Comparison of ENCODE assay signal across 8 cellular contexts in the genomic region with DNA sequence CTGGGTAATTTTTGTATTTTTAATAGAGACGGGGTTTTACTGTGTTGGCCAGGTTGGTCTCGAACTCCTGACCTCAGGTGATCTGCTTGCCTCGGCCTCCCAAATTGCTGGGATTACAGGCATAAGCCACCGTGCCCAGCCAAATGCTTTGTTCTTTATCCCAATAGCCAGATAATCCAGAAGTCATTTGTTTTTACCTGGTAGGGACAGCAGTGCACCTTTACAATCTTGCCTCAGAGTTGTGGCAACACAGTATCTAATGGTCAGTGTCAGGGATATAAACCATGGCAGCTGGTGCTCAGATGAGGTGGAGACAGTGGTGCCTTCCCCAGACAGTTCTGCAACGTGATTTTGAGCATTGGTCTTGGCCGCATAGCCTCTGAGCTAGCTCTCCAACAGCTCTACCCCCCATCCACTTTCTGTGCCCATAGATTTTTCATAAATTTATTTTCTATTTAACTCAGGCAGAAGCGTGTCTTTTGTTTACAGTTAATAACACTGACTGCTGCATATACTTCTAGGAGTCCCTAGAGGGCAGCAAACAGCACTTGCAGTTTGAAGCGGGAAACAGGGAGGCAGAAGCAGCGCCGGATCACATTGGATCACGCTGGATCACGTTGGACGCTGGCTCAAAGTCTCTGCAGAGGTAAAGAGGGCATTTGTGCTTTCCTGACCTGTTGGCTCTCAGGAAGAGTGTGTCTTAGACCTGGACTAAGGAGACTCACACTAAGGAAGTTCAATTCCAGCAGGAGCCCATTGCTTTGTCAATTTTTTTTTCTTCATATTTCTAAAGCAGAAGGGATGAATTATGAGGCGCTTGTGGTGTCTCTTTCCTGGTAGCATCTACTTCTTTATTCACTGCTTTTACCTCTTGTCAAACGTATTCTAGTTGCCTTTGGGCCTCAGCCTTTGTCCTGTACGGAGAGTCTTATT. TPM values are rescaled to one million over a fixed set of nuclear protein-coding genes. Genes with fewer than 3 reads are reported as not detected.
DNase-seq lines count a peak whose midpoint lies in the region; ATAC-seq, FAIRE-seq and TF ChIP-seq lines count a peak whose summit lies in the region.

No MANE protein-coding gene starts in this region.

- DNase-seq in CD4-positive, CD25-positive, alpha-beta regulatory T cell: peak; percentile 35 to 76 (median 51)
- peak; percentile 68 for DNase-seq in HK-2 (ENCODE audit: unreplicated experiment)
- DNase-seq in NCI-H526 treated with DMSO at 0.1 percent for 48 hours (lab: John Stamatoyannopoulos, UW): peak; percentile 55
- peak; percentile 72 for DNase-seq in activated CD4-positive, alpha-beta T cell treated with anti-CD3 and anti-CD28 coated beads, Interleukin-2, amount 10 ng/mL, durations not matched to agents 7 days and 5 days
- no peak for DNase-seq in H1 (ENCODE audit: low read depth in 1 of 2, low spot score in 2 of 2)
- DNase-seq in memory B cell (ENCODE audit: low spot score in 2 of 2): peak in 1 of 2 donors; percentile 31

- no peak for TF ChIP-seq POLR2A in H1 (IDR thresholded peaks at IDR 0.05; ENCODE audit: control extremely low read depth in 1 of 2, low read depth in 2 of 2, low read length in 2 of 2)

- H3K9ac ChIP-seq in H1 (replicated peaks in 1 of 4; ENCODE audit: extremely low read depth in 1 of 4, low read depth in 3 of 4, low read length in 3 of 4): no peak overlapping the region

- H3K23me2 ChIP-seq in H1 (ENCODE audit: low read depth, low read length): no peaks in the 10 kb centered on the region; the same call in 1 of the 2 replicates

- no peak overlapping the region for H3K23ac ChIP-seq in H1 (ENCODE audit: insufficient read length)

- no peak overlapping the region for H2AK5ac ChIP-seq in H1 (ENCODE audit: low read depth, low read length)

- peaks cover 8% of the 10 kb centered on the region for H3K4me1 ChIP-seq in CD4-positive, CD25-positive, alpha-beta regulatory T cell (ENCODE audit: control insufficient read depth, insufficient read depth, low read length, poor library complexity, severe bottlenecking)
- peaks cover 2 to 12% (median 7%) of the 10 kb centered on the region in 4 experiments; a peak in 5 of 7 replicates for H3K4me1 ChIP-seq in H1 (replicated peaks in 1 of 4; ENCODE audit: control insufficient read depth in 3 of 4, insufficient read depth in 4 of 4, low read length in 3 of 4)

- H3K9me3 ChIP-seq in CD4-positive, CD25-positive, alpha-beta regulatory T cell (ENCODE audit: control insufficient read depth in 2 of 2, low read length in 2 of 2): no peaks in the 10 kb centered on the region
- no peaks in the 10 kb centered on the region for H3K9me3 ChIP-seq in H1 (ENCODE audit: insufficient read depth in 2 of 2, low read depth in 1 of 2, low read length in 1 of 2)

- H3K4me3 Mint-ChIP-seq in CD4-positive, CD25-positive, alpha-beta regulatory T cell: peak overlapping the region in 2 of 4 donors; percentile 41 to 53
- H3K4me3 Mint-ChIP-seq in activated CD4-positive, alpha-beta T cell treated with anti-CD3 and anti-CD28 coated beads, Interleukin-2, amount 10 ng/mL, durations not matched to agents 7 days and 5 days: peak overlapping the region; percentile 45
- peak overlapping the region; percentile 46 for H3K4me3 Mint-ChIP-seq in memory B cell
- no peak overlapping the region for H3K4me3 Mint-ChIP-seq in stimulated activated memory B cell treated with anti-CD40 and anti-IgM and Interleukin-4, amounts not matched to agents 10 μg/mL and 1 μg/mL and 100 μg/mL, for 72 hours

- TF ChIP-seq RAD21 in H1 (IDR thresholded peaks at IDR 0.05 in 1 of 2, conservative IDR thresholded peaks at IDR 0.05 in 1 of 2; ENCODE audit: low read depth in 2 of 2, low read length in 2 of 2): peak; percentile 44 to 67

- H3K79me1 ChIP-seq in H1 (ENCODE audit: low read depth, low read length): no peaks in the 10 kb centered on the region

- no peaks in the 10 kb centered on the region for H3K79me2 ChIP-seq in H1 (ENCODE audit: control insufficient read depth in 1 of 2, insufficient read depth in 2 of 2, low read length in 2 of 2)

- 41% methylated on average over 16 of the region's 16 CpGs; no CpG with 5 or more reads in 1 of the 2 experiments for WGBS in H1 (ENCODE audit: extremely low coverage in 1 of 2, insufficient coverage in 1 of 2, insufficient read length in 1 of 2, insufficient replicate concordance in 2 of 2, low coverage in 1 of 2, low lambda C conversion rate in 2 of 2, missing lambda C conversion rate in 1 of 2), 2 experiments

- peak overlapping the region; percentile 69 for H4K91ac ChIP-seq in H1 (replicated peaks; ENCODE audit: insufficient read length, low read length)

- no peak for TF ChIP-seq EP300 in H1 (IDR thresholded peaks at IDR 0.05; ENCODE audit: borderline replicate concordance in 1 of 2, low read depth in 2 of 2, low read length in 2 of 2)

- no peak overlapping the region for H3K56ac ChIP-seq in H1 (replicated peaks; ENCODE audit: insufficient read length, low read depth, low read length)

- no peak overlapping the region for H3K27ac ChIP-seq in CD4-positive, CD25-positive, alpha-beta regulatory T cell (ENCODE audit: insufficient read depth, low read length, poor library complexity, severe bottlenecking)
- H3K27ac ChIP-seq in H1 (ENCODE audit: low read depth, low read length): no peak overlapping the region

- no peak overlapping the region for H3K27ac Mint-ChIP-seq in CD4-positive, CD25-positive, alpha-beta regulatory T cell
- peak overlapping the region; percentile 66 for H3K27ac Mint-ChIP-seq in activated CD4-positive, alpha-beta T cell treated with anti-CD3 and anti-CD28 coated beads, Interleukin-2, amount 10 ng/mL, durations not matched to agents 7 days and 5 days
- H3K27ac Mint-ChIP-seq in memory B cell: no peak overlapping the region
- H3K27ac Mint-ChIP-seq in stimulated activated memory B cell treated with anti-CD40 and anti-IgM and Interleukin-4, amounts not matched to agents 10 μg/mL and 1 μg/mL and 100 μg/mL, for 72 hours: no peak overlapping the region

- no peak overlapping the region for H2BK5ac ChIP-seq in H1 (ENCODE audit: low read depth, low read length)

- H2BK12ac ChIP-seq in H1 (ENCODE audit: low read depth, low read length): peak overlapping the region; percentile 27; the same call in 1 of the 2 replicates

- H3K27me3 ChIP-seq in CD4-positive, CD25-positive, alpha-beta regulatory T cell (ENCODE audit: control insufficient read depth, insufficient read depth, low read length): no peaks in the 10 kb centered on the region
- H3K27me3 ChIP-seq in H1 (replicated peaks in 1 of 4; ENCODE audit: control insufficient read depth in 3 of 4, extremely low read depth in 1 of 4, insufficient read depth in 3 of 4, low read length in 3 of 4): no peaks in the 10 kb centered on the region; a peak in 1 of 7 replicates

- no peaks in the 10 kb centered on the region for H3K36me3 ChIP-seq in CD4-positive, CD25-positive, alpha-beta regulatory T cell (ENCODE audit: control insufficient read depth, insufficient read depth, low read length)
- no peaks in the 10 kb centered on the region for H3K36me3 ChIP-seq in H1 (ENCODE audit: control insufficient read depth in 2 of 4, insufficient read depth in 4 of 4, low read length in 3 of 4)

- peak overlapping the region; percentile 45 for H2AFZ ChIP-seq in H1 (ENCODE audit: low read length)

- H3K14ac ChIP-seq in H1 (ENCODE audit: insufficient read length): no peak overlapping the region

- no peaks in the 10 kb centered on the region for H3K36me3 Mint-ChIP-seq in CD4-positive, CD25-positive, alpha-beta regulatory T cell
- H3K36me3 Mint-ChIP-seq in activated CD4-positive, alpha-beta T cell treated with anti-CD3 and anti-CD28 coated beads, Interleukin-2, amount 10 ng/mL, durations not matched to agents 7 days and 5 days (ENCODE audit: low read depth): peaks cover 2% of the 10 kb centered on the region
- H3K36me3 Mint-ChIP-seq in memory B cell: no peaks in the 10 kb centered on the region
- H3K36me3 Mint-ChIP-seq in stimulated activated memory B cell treated with anti-CD40 and anti-IgM and Interleukin-4, amounts not matched to agents 10 μg/mL and 1 μg/mL and 100 μg/mL, for 72 hours: no peaks in the 10 kb centered on the region

- POLR2A ChIA-PET in activated CD4-positive, alpha-beta T cell treated with anti-CD3 and anti-CD28 coated beads, Interleukin-2, amount 10 ng/mL, durations not matched to agents 7 days and 5 days (lab: Charles Lee): no interaction called here
- POLR2A ChIA-PET in H1 (lab: Charles Lee; ENCODE audit: partially characterized antibody): interaction anchor here (0.6 to 1.6 kb wide), 4 partner anchors 32 to 425 kb away, joined by 3 to 5 read pairs (median 4); no protein-coding TSS in a partner anchor

- peak overlapping the region; percentile 13; the same call in 1 of the 2 replicates for H2BK15ac ChIP-seq in H1 (ENCODE audit: low read length)

- 0 out of 4 replicates have a peak overlapping the region, but pooled peaks of 1 of the 2 experiments have one; percentile 0 for H3K4me2 ChIP-seq in H1 (ENCODE audit: insufficient read depth in 1 of 2, low read depth in 2 of 2, low read length in 2 of 2)

- peaks cover 6 to 34% (median 19%) of the 10 kb centered on the region in 4 donors for H3K4me1 Mint-ChIP-seq in CD4-positive, CD25-positive, alpha-beta regulatory T cell
- H3K4me1 Mint-ChIP-seq in activated CD4-positive, alpha-beta T cell treated with anti-CD3 and anti-CD28 coated beads, Interleukin-2, amount 10 ng/mL, durations not matched to agents 7 days and 5 days: peaks cover 39% of the 10 kb centered on the region
- H3K4me1 Mint-ChIP-seq in memory B cell: peaks cover 21% of the 10 kb centered on the region
- peaks cover 39% of the 10 kb centered on the region for H3K4me1 Mint-ChIP-seq in stimulated activated memory B cell treated with anti-CD40 and anti-IgM and Interleukin-4, amounts not matched to agents 10 μg/mL and 1 μg/mL and 100 μg/mL, for 72 hours

- H4K8ac ChIP-seq in H1 (ENCODE audit: extremely low read depth, insufficient read depth, low read length): no peak overlapping the region; the same call in 1 of the 2 replicates

- no peak overlapping the region for H3K4ac ChIP-seq in H1 (replicated peaks; ENCODE audit: insufficient read length, low read depth, low read length)

- peak; percentile 97 for FAIRE-seq in H1 (lab: Jason Lieb, UNC)

- no peaks in the 10 kb centered on the region for H4K20me1 ChIP-seq in H1 (replicated peaks in 1 of 2; ENCODE audit: control insufficient read depth in 1 of 2, insufficient read depth in 2 of 2, low read length in 2 of 2)

- ATAC-seq in CD4-positive, CD25-positive, alpha-beta regulatory T cell (ENCODE audit: low read depth in 2 of 2): peak; percentile 58 to 69
- ATAC-seq in memory B cell (ENCODE audit: low read depth) (peak; percentile 60), HG03196 (IDR thresholded peaks at IDR 0.05; ENCODE audit: unreplicated experiment) (no peak)
- ATAC-seq in stimulated activated memory B cell treated with anti-CD40 and anti-IgM and Interleukin-4, amounts not matched to agents 10 μg/mL and 1 μg/mL and 100 μg/mL, for 72 hours: peak; percentile 58

- H3K27me3 Mint-ChIP-seq in CD4-positive, CD25-positive, alpha-beta regulatory T cell: peaks cover 17% of the 10 kb centered on the region
- H3K27me3 Mint-ChIP-seq in activated CD4-positive, alpha-beta T cell treated with anti-CD3 and anti-CD28 coated beads, Interleukin-2, amount 10 ng/mL, durations not matched to agents 7 days and 5 days: peaks cover 4% of the 10 kb centered on the region
- no peaks in the 10 kb centered on the region for H3K27me3 Mint-ChIP-seq in memory B cell
- H3K27me3 Mint-ChIP-seq in stimulated activated memory B cell treated with anti-CD40 and anti-IgM and Interleukin-4, amounts not matched to agents 10 μg/mL and 1 μg/mL and 100 μg/mL, for 72 hours: no peaks in the 10 kb centered on the region

- TF ChIP-seq CTCF in H1 (IDR thresholded peaks at IDR 0.05; ENCODE audit: control extremely low read depth in 1 of 3, insufficient read depth in 1 of 3, low read depth in 1 of 3, low read length in 3 of 3): peak; percentile 61 to 88 (median 78)

- no peaks in the 10 kb centered on the region for H3K9me3 Mint-ChIP-seq in CD4-positive, CD25-positive, alpha-beta regulatory T cell
- H3K9me3 Mint-ChIP-seq in activated CD4-positive, alpha-beta T cell treated with anti-CD3 and anti-CD28 coated beads, Interleukin-2, amount 10 ng/mL, durations not matched to agents 7 days and 5 days: no peaks in the 10 kb centered on the region
- no peaks in the 10 kb centered on the region for H3K9me3 Mint-ChIP-seq in memory B cell
- no peaks in the 10 kb centered on the region for H3K9me3 Mint-ChIP-seq in stimulated activated memory B cell treated with anti-CD40 and anti-IgM and Interleukin-4, amounts not matched to agents 10 μg/mL and 1 μg/mL and 100 μg/mL, for 72 hours

- H4K5ac ChIP-seq in H1 (ENCODE audit: insufficient read length, low read depth, low read length): no peak overlapping the region

- CTCF ChIA-PET in activated CD4-positive, alpha-beta T cell treated with anti-CD3 and anti-CD28 coated beads, Interleukin-2, amount 10 ng/mL, durations not matched to agents 7 days and 5 days (lab: Charles Lee): interaction anchor here (0.6 to 2.0 kb wide), 9 partner anchors 8 to 217 kb away, joined by 3 to 7 read pairs (median 3); partner anchors contain the start of genes ARRB2 and MYBBP1A
- CTCF ChIA-PET in H1 (lab: Charles Lee; ENCODE audit: partially characterized antibody): interaction anchor here (0.6 to 7.4 kb wide), 33 partner anchors 8 to 810 kb away, joined by 3 to 170 read pairs (median 4); partner anchors contain the start of genes ALOX15 and SMTNL2

- H2BK120ac ChIP-seq in H1 (replicated peaks; ENCODE audit: low read depth, low read length): peak overlapping the region; percentile 16

- H3K18ac ChIP-seq in H1 (ENCODE audit: extremely low read depth, low read length): no peak overlapping the region

- H3K4me3 ChIP-seq in CD4-positive, CD25-positive, alpha-beta regulatory T cell (ENCODE audit: low read depth, low read length): peak overlapping the region; percentile 37
- H3K4me3 ChIP-seq in H1 (ENCODE audit: extremely low read depth in 1 of 4, insufficient read depth in 2 of 4, low read depth in 3 of 4, low read length in 4 of 4): no peak overlapping the region

- 0 out of 2 replicates have a peak overlapping the region, but pooled peaks have one; percentile 68 for H2BK20ac ChIP-seq in H1 (ENCODE audit: low read length)

RNA-seq across cellular contexts. Expression of gene GGT6, which starts 5.1 kb away (rescaled TPM):
- not detected for total RNA-seq in CD4-positive, CD25-positive, alpha-beta regulatory T cell
- not detected for polyA plus RNA-seq in CD4-positive, CD25-positive, alpha-beta regulatory T cell
- total RNA-seq in activated CD4-positive, alpha-beta T cell treated with anti-CD3 and anti-CD28 coated beads, Interleukin-2, amount 10 ng/mL, durations not matched to agents 7 days and 5 days: not detected
- total RNA-seq in H1 (2021; fragmentation: NEBNext Ultra II Directional; extraction: Animal tissue kit (Norgen Biotek cat#: 25700)): not detected in 2 replicates
- polyA plus RNA-seq in H1 (2011; rRNA removed): 0.18 and 0.30 TPM in 2 replicates
- 0.16 TPM for polyA plus RNA-seq in H1 (2011; cell fraction: cytosol; rRNA removed)
- polyA plus RNA-seq in H1 (2011; cell fraction: nucleus; rRNA removed): 0.04 TPM
- polyA plus RNA-seq in H1 (2012, experiment 1 of 2): 0.11 to 0.15 TPM in 2 of 4 replicates, not detected in the others
- polyA plus RNA-seq in H1 (2012, experiment 2 of 2): not detected
- polyA plus RNA-seq in H1 (2013, experiment 1 of 2): 0.02 TPM
- 0.07 TPM for polyA plus RNA-seq in H1 (2013, experiment 2 of 2)
- polyA minus RNA-seq in H1 (2011; rRNA and poly(A)+ RNA removed): 0.09 TPM in 1 of 2 replicates, not detected in the other
- polyA minus RNA-seq in H1 (2011; cell fraction: cytosol; rRNA and poly(A)+ RNA removed): not detected
- 0.90 TPM for polyA minus RNA-seq in H1 (2011; cell fraction: nucleus; rRNA and poly(A)+ RNA removed)

RNA-seq across cellular contexts. Expression of gene MYBBP1A, which starts 10.3 kb away (rescaled TPM):
- total RNA-seq in CD4-positive, CD25-positive, alpha-beta regulatory T cell: 59.3 TPM
- 10 to 100 TPM in 2 of 4 donors, 1 to 10 TPM in 2; 7.7 to 13.6 (median 10.7) TPM for polyA plus RNA-seq in CD4-positive, CD25-positive, alpha-beta regulatory T cell
- total RNA-seq in activated CD4-positive, alpha-beta T cell treated with anti-CD3 and anti-CD28 coated beads, Interleukin-2, amount 10 ng/mL, durations not matched to agents 7 days and 5 days: 10 to 100 TPM; 58.0 to 59.0 TPM
- 151 and 153 TPM in 2 replicates for total RNA-seq in H1 (2021; fragmentation: NEBNext Ultra II Directional; extraction: Animal tissue kit (Norgen Biotek cat#: 25700))
- 46.8 and 79.9 TPM in 2 replicates for polyA plus RNA-seq in H1 (2011; rRNA removed)
- 58.4 TPM for polyA plus RNA-seq in H1 (2011; cell fraction: cytosol; rRNA removed)
- polyA plus RNA-seq in H1 (2011; cell fraction: nucleus; rRNA removed): 266 TPM
- polyA plus RNA-seq in H1 (2012, experiment 1 of 2): 98.7 to 125 TPM (median 120 TPM) in 4 replicates
- 114 TPM for polyA plus RNA-seq in H1 (2012, experiment 2 of 2)
- polyA plus RNA-seq in H1 (2013, experiment 1 of 2): 74.0 TPM
- polyA plus RNA-seq in H1 (2013, experiment 2 of 2): 63.6 TPM
- 87.5 and 109 TPM in 2 replicates for polyA minus RNA-seq in H1 (2011; rRNA and poly(A)+ RNA removed)
- polyA minus RNA-seq in H1 (2011; cell fraction: cytosol; rRNA and poly(A)+ RNA removed): 88.4 TPM
- 116 TPM for polyA minus RNA-seq in H1 (2011; cell fraction: nucleus; rRNA and poly(A)+ RNA removed)

RNA-seq across cellular contexts. Expression of gene SMTNL2, which starts 18.9 kb away (rescaled TPM):
- total RNA-seq in CD4-positive, CD25-positive, alpha-beta regulatory T cell: not detected
- polyA plus RNA-seq in CD4-positive, CD25-positive, alpha-beta regulatory T cell: not detected
- not detected for total RNA-seq in activated CD4-positive, alpha-beta T cell treated with anti-CD3 and anti-CD28 coated beads, Interleukin-2, amount 10 ng/mL, durations not matched to agents 7 days and 5 days
- total RNA-seq in H1 (2021; fragmentation: NEBNext Ultra II Directional; extraction: Animal tissue kit (Norgen Biotek cat#: 25700)): 3.7 and 4.5 TPM in 2 replicates
- 3.6 and 4.6 TPM in 2 replicates for polyA plus RNA-seq in H1 (2011; rRNA removed)
- 3.4 TPM for polyA plus RNA-seq in H1 (2011; cell fraction: cytosol; rRNA removed)
- 4.5 TPM for polyA plus RNA-seq in H1 (2011; cell fraction: nucleus; rRNA removed)
- polyA plus RNA-seq in H1 (2012, experiment 1 of 2): 3.3 to 6.3 TPM (median 4.1 TPM) in 4 replicates
- 4.5 TPM for polyA plus RNA-seq in H1 (2012, experiment 2 of 2)
- polyA plus RNA-seq in H1 (2013, experiment 1 of 2): 2.9 TPM
- polyA plus RNA-seq in H1 (2013, experiment 2 of 2): 2.2 TPM
- polyA minus RNA-seq in H1 (2011; rRNA and poly(A)+ RNA removed): 3.0 and 3.1 TPM in 2 replicates
- 4.0 TPM for polyA minus RNA-seq in H1 (2011; cell fraction: cytosol; rRNA and poly(A)+ RNA removed)
- 2.3 TPM for polyA minus RNA-seq in H1 (2011; cell fraction: nucleus; rRNA and poly(A)+ RNA removed)

Comparison
In these comparisons a context has a peak if more than half of its experiments do, and no peak if none do; other contexts are left out.
1. DNase-seq: peak in CD4-positive, CD25-positive, alpha-beta regulatory T cell (3 of 3), HK-2 (single experiment), NCI-H526 treated with DMSO at 0.1 percent for 48 hours (single experiment) and activated CD4-positive, alpha-beta T cell treated with anti-CD3 and anti-CD28 coated beads, Interleukin-2, amount 10 ng/mL, durations not matched to agents 7 days and 5 days (single experiment); none in H1 (0 of 2).